Comparison of ENCODE assay signal across 25 cellular contexts in genomic region chr4:120920666-120921065, GRCh38. TPM values are rescaled to one million over a fixed set of nuclear protein-coding genes. Genes with fewer than 3 reads are reported as not detected.
DNase-seq lines count a peak whose midpoint lies in the region; ATAC-seq, FAIRE-seq and TF ChIP-seq lines count a peak whose summit lies in the region.
"Had no signal": no experiment of that assay in that cellular context is flagged by ENCODE, and none has a peak within 500 bp of the region (broad histone marks: within the 10 kb centered on the region; RNA-seq: fewer than 3 reads in every experiment).

No MANE protein-coding gene starts in this region.

- POLR2A ChIA-PET in SK-N-SH (lab: Yijun Ruan, JAX), result no interaction called here

- H3K4me2 ChIP-seq in SK-N-SH (no peak overlapping the region), mesendoderm (ENCODE audit: low read length) (no peak overlapping the region), Karpas-422 (ENCODE audit: low read depth, low read length, poor library complexity, severe bottlenecking) (no peak overlapping the region)
- H3K4me2 ChIP-seq: BLaER1 had no signal

- H3K56ac ChIP-seq in mesendoderm (ENCODE audit: low read length), result peak overlapping the region; percentile 0

- H3K18ac ChIP-seq in mesendoderm (ENCODE audit: low read length), result no peak overlapping the region

- WGBS in SK-N-SH (ENCODE audit: low lambda C conversion rate), result 98% methylated on average over 2 of the region's 2 CpGs
- WGBS in mesendoderm (ENCODE audit: extremely low coverage, insufficient coverage, low lambda C conversion rate), result no CpG with 5 or more reads among the region's 2 CpGs

- H3K27me3 ChIP-seq in SK-N-SH (ENCODE audit: insufficient read depth) (no peaks in the 10 kb centered on the region), mesendoderm (ENCODE audit: insufficient read depth, low read length, poor library complexity) (no peaks in the 10 kb centered on the region), Karpas-422 (ENCODE audit: low read length) (no peaks in the 10 kb centered on the region)
- H3K27me3 ChIP-seq: BLaER1, colonic mucosa, SJSA1, testis had no signal

- H2AFZ ChIP-seq in SK-N-SH (ENCODE audit: low read depth) (0 out of 2 replicates have a peak overlapping the region, but pooled peaks have one; percentile 93), Karpas-422 (ENCODE audit: low read length) (no peak overlapping the region)

- no peak overlapping the region for H4K5ac ChIP-seq in mesendoderm (ENCODE audit: low read length)

- H3K79me1 ChIP-seq in mesendoderm (ENCODE audit: low read length), result peaks cover 2% of the 10 kb centered on the region

- no peak overlapping the region for H2BK120ac ChIP-seq in mesendoderm (ENCODE audit: low read depth, low read length)

- FAIRE-seq in colon (lab: Jason Lieb, UNC), result peak; percentile 88
- FAIRE-seq: GM19239 had no signal

- no peak for TF ChIP-seq EP300 in SK-N-SH (IDR thresholded peaks at IDR 0.05; ENCODE audit: borderline replicate concordance in 1 of 2, low read depth in 1 of 2, low read length in 1 of 2)

- no peak for TF ChIP-seq CTCF in SK-N-SH (IDR thresholded peaks at IDR 0.05)

- no peak overlapping the region for H3K4ac ChIP-seq in mesendoderm (ENCODE audit: low read depth, low read length)

- H2BK5ac ChIP-seq in mesendoderm (ENCODE audit: low read length), result no peak overlapping the region

- peaks cover 0 to 19% of the 10 kb centered on the region in 2 experiments; a peak in 2 of 4 replicates for H3K4me1 ChIP-seq in SK-N-SH (ENCODE audit: control insufficient read depth in 1 of 2, insufficient read depth in 2 of 2, low read depth in 1 of 2, low read length in 1 of 2)
- H3K4me1 ChIP-seq in mesendoderm (ENCODE audit: control insufficient read depth, low read depth, low read length), result peaks cover 8% of the 10 kb centered on the region
- peaks cover 8% of the 10 kb centered on the region for H3K4me1 ChIP-seq in Karpas-422 (ENCODE audit: low read length)
- H3K4me1 ChIP-seq: BLaER1, colonic mucosa had no signal

- H3K9ac ChIP-seq in SK-N-SH (no peak overlapping the region), mesendoderm (ENCODE audit: low read length) (no peak overlapping the region), Karpas-422 (ENCODE audit: low read length) (no peak overlapping the region)
- H3K9ac ChIP-seq: BLaER1 had no signal

- H3K9me2 ChIP-seq in SK-N-SH, result no peaks in the 10 kb centered on the region
- no peaks in the 10 kb centered on the region for H3K9me2 ChIP-seq in Karpas-422 (replicated peaks; ENCODE audit: insufficient read depth, low read length)

- H3K36me3 ChIP-seq in SK-N-SH (replicated peaks in 1 of 2; ENCODE audit: control insufficient read depth in 1 of 2, insufficient read depth in 2 of 2, low read length in 1 of 2), result no peaks in the 10 kb centered on the region
- H3K36me3 ChIP-seq in mesendoderm (ENCODE audit: control insufficient read depth, insufficient read depth, low read length), result no peaks in the 10 kb centered on the region
- no peaks in the 10 kb centered on the region for H3K36me3 ChIP-seq in Karpas-422 (ENCODE audit: insufficient read depth, low read length)
- H3K36me3 ChIP-seq: BLaER1, colonic mucosa, left lung had no signal

- ATAC-seq in SK-N-SH treated with all-trans-retinoic acid at 6 μM for 48 hours, result no peak
- ATAC-seq: activated T-helper 17 cell treated with anti-CD3 and anti-CD28 coated beads, Interleukin-2, amount 50 U/mL, for 72 hours; effector memory CD8-positive, alpha-beta T cell had no signal

- no peak overlapping the region for H2AK5ac ChIP-seq in mesendoderm (ENCODE audit: low read length)

- H4K20me1 ChIP-seq in SK-N-SH (ENCODE audit: insufficient read depth), result no peaks in the 10 kb centered on the region
- H4K20me1 ChIP-seq in Karpas-422 (ENCODE audit: insufficient read depth, low read depth, low read length), result no peaks in the 10 kb centered on the region
- H4K20me1 ChIP-seq: BLaER1 had no signal

- H3K9me3 ChIP-seq in SK-N-SH, result no peaks in the 10 kb centered on the region
- no peaks in the 10 kb centered on the region for H3K9me3 ChIP-seq in Karpas-422 (ENCODE audit: low read length)
- H3K9me3 ChIP-seq: colonic mucosa, left lung, SJSA1, testis had no signal

- no peak overlapping the region for H4K8ac ChIP-seq in mesendoderm (ENCODE audit: low read depth, low read length)

- peaks cover 21% of the 10 kb centered on the region for H3F3A ChIP-seq in SK-N-SH (replicated peaks; ENCODE audit: insufficient read depth)

- TF ChIP-seq RAD21 in SK-N-SH (IDR thresholded peaks at IDR 0.05; ENCODE audit: low read length), result no peak

- H3K27ac ChIP-seq in SK-N-SH (ENCODE audit: low read depth in 2 of 2, low read length in 1 of 2) (peak overlapping the region in 1 of 2 experiments; percentile 61; a peak in 1 of 4 replicates), mesendoderm (ENCODE audit: low read depth, low read length) (no peak overlapping the region), Karpas-422 (ENCODE audit: low read length) (no peak overlapping the region)
- H3K27ac ChIP-seq: 22Rv1, BLaER1, HL-60 had no signal

- no peak for DNase-seq in SK-N-SH
- no peak for DNase-seq in mesendoderm
- DNase-seq in NCI-H526 (lab: John Stamatoyannopoulos, UW), result no peak
- no peak for DNase-seq in Karpas-422
- no peak for DNase-seq in NCI-H2227 treated with DMSO at 0.1 percent for 48 hours (lab: John Stamatoyannopoulos, UW)
- no peak for DNase-seq in NCI-H510A treated with DMSO at 0.1 percent for 48 hours (lab: John Stamatoyannopoulos, UW)
- DNase-seq: activated CD4-positive, alpha-beta T cell treated with anti-CD3 and anti-CD28 coated beads, Interleukin-2, amount 50 U/mL, for 1 hour; activated naive CD8-positive, alpha-beta T cell treated with anti-CD3 and anti-CD28 coated beads, Interleukin-2, amount 10 ng/mL, durations not matched to agents 7 days and 5 days; Calu3; colonic mucosa; effector memory CD8-positive, alpha-beta T cell; left lung; NCI-H446 treated with DMSO at 0.1 percent for 48 hours; stimulated activated CD4-positive, alpha-beta T cell treated with anti-CD3 and anti-CD28 coated beads, Interleukin-2, amount 100 ng/mL, for 48 hours; stimulated activated naive CD4-positive, alpha-beta T cell; testis had no signal

- H3K4me3 ChIP-seq in SK-N-SH (ENCODE audit: low read depth in 2 of 2, low read length in 1 of 2) (no peak overlapping the region), mesendoderm (ENCODE audit: low read length) (no peak overlapping the region), Karpas-422 (ENCODE audit: low read length) (no peak overlapping the region)
- H3K4me3 ChIP-seq: BLaER1, colonic mucosa had no signal

- no peak overlapping the region for H3K23ac ChIP-seq in mesendoderm (ENCODE audit: low read length)

- H2BK15ac ChIP-seq in mesendoderm (replicated peaks; ENCODE audit: low read depth), result no peak overlapping the region

- H3K79me2 ChIP-seq in SK-N-SH (ENCODE audit: insufficient read depth), result peaks cover 4% of the 10 kb centered on the region; the same call in 1 of the 2 replicates
- H3K79me2 ChIP-seq in mesendoderm (ENCODE audit: control insufficient read depth, insufficient read depth, low read length), result peaks cover 3% of the 10 kb centered on the region
- no peaks in the 10 kb centered on the region for H3K79me2 ChIP-seq in Karpas-422 (ENCODE audit: low read length)

- CTCF ChIA-PET in SK-N-SH (lab: Yijun Ruan, JAX), result interaction anchor here (1.3 to 3.7 kb wide), 3 partner anchors 90 to 208 kb away, joined by 4 to 15 read pairs (median 6); no protein-coding TSS in a partner anchor

TF ChIP-seq in SK-N-SH treated with all-trans-retinoic acid at 6 μM for 48 hours, 23 proteins besides CTCF, POLR2A, EP300 and RAD21 (continues in another document):
- TF ChIP-seq TSHZ2 (CRISPR knock-in tag; IDR thresholded peaks at IDR 0.05), result no peak
- no peak for TF ChIP-seq SNAI2 (CRISPR knock-in tag; IDR thresholded peaks at IDR 0.05)
- TF ChIP-seq ESRRG (CRISPR knock-in tag; IDR thresholded peaks at IDR 0.05), result no peak
- TF ChIP-seq POU6F1 (CRISPR knock-in tag; IDR thresholded peaks at IDR 0.05; ENCODE audit: borderline replicate concordance, low read depth), result no peak

RNA-seq across cellular contexts. Expression of gene PRDM5, which starts 1.9 kb away (rescaled TPM):
- polyA plus RNA-seq in SK-N-SH (2012; rRNA removed), result 3.8 and 5.4 TPM in 2 replicates
- polyA plus RNA-seq in SK-N-SH (2012; cell fraction: cytosol; rRNA removed), result 3.9 and 4.2 TPM in 2 replicates
- 6.0 and 11.5 TPM in 2 replicates for polyA plus RNA-seq in SK-N-SH (2012; cell fraction: nucleus; rRNA removed)
- 9.5 TPM for polyA plus RNA-seq in mesendoderm (2013, experiment 1 of 2)
- 9.7 TPM for polyA plus RNA-seq in mesendoderm (2013, experiment 2 of 2)
- 1.4 TPM in 1 of 2 replicates, not detected in the other for total RNA-seq in Karpas-422 (2014; rRNA removed; shearing (Covaris generic); ENCODE audit: low replicate concordance)
- polyA plus RNA-seq: IgD-negative memory B cell had no signal
